Comparison of ENCODE assay signal across 1 cellular context in the genomic region with DNA sequence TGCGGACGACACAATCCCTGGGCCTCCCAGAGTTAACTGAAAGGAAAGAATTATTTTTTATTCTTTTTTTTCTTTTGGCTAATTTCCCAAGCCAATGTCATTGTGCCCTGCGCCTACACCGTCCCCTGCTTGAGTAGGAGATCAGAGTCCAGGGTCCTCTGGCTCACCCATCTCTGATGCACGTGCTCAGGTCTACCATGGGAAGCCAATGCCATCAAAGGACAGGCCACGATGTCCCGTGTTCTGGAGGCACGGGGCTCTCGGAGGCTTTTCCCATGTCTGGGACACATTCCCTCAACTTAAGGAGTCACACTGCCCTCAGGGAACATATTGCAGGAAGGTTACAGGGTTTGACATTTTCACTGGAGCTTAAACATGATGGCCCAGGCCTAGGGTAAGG.
TF ChIP-seq lines count a peak whose summit lies in the region.

No MANE protein-coding gene starts in this region.

TF ChIP-seq in H1, 55 proteins besides CTCF, POLR2A, EP300 and RAD21:
- no peak for TF ChIP-seq TCF12 (IDR thresholded peaks at IDR 0.05; ENCODE audit: low read depth, low read length)
- no peak for TF ChIP-seq KDM1A (IDR thresholded peaks at IDR 0.05; ENCODE audit: borderline replicate concordance, low read length)
- no peak for TF ChIP-seq POU5F1 (IDR thresholded peaks at IDR 0.05; ENCODE audit: low read depth, low read length)
- TF ChIP-seq GTF2F1 (IDR thresholded peaks at IDR 0.05; ENCODE audit: borderline replicate concordance, low read depth, low read length): no peak
- no peak for TF ChIP-seq CHD1 (IDR thresholded peaks at IDR 0.05; ENCODE audit: low read depth, low read length)
- no peak for TF ChIP-seq CBX8 (IDR thresholded peaks at IDR 0.05; ENCODE audit: borderline replicate concordance, low read depth, low read length)
- TF ChIP-seq SIRT6 (IDR thresholded peaks at IDR 0.05; ENCODE audit: low read length): no peak
- no peak for TF ChIP-seq SUZ12 (IDR thresholded peaks at IDR 0.05; ENCODE audit: low read length)
- TF ChIP-seq RFX5 (IDR thresholded peaks at IDR 0.05; ENCODE audit: borderline replicate concordance, low read depth, low read length): no peak
- TF ChIP-seq, protein P1, sequence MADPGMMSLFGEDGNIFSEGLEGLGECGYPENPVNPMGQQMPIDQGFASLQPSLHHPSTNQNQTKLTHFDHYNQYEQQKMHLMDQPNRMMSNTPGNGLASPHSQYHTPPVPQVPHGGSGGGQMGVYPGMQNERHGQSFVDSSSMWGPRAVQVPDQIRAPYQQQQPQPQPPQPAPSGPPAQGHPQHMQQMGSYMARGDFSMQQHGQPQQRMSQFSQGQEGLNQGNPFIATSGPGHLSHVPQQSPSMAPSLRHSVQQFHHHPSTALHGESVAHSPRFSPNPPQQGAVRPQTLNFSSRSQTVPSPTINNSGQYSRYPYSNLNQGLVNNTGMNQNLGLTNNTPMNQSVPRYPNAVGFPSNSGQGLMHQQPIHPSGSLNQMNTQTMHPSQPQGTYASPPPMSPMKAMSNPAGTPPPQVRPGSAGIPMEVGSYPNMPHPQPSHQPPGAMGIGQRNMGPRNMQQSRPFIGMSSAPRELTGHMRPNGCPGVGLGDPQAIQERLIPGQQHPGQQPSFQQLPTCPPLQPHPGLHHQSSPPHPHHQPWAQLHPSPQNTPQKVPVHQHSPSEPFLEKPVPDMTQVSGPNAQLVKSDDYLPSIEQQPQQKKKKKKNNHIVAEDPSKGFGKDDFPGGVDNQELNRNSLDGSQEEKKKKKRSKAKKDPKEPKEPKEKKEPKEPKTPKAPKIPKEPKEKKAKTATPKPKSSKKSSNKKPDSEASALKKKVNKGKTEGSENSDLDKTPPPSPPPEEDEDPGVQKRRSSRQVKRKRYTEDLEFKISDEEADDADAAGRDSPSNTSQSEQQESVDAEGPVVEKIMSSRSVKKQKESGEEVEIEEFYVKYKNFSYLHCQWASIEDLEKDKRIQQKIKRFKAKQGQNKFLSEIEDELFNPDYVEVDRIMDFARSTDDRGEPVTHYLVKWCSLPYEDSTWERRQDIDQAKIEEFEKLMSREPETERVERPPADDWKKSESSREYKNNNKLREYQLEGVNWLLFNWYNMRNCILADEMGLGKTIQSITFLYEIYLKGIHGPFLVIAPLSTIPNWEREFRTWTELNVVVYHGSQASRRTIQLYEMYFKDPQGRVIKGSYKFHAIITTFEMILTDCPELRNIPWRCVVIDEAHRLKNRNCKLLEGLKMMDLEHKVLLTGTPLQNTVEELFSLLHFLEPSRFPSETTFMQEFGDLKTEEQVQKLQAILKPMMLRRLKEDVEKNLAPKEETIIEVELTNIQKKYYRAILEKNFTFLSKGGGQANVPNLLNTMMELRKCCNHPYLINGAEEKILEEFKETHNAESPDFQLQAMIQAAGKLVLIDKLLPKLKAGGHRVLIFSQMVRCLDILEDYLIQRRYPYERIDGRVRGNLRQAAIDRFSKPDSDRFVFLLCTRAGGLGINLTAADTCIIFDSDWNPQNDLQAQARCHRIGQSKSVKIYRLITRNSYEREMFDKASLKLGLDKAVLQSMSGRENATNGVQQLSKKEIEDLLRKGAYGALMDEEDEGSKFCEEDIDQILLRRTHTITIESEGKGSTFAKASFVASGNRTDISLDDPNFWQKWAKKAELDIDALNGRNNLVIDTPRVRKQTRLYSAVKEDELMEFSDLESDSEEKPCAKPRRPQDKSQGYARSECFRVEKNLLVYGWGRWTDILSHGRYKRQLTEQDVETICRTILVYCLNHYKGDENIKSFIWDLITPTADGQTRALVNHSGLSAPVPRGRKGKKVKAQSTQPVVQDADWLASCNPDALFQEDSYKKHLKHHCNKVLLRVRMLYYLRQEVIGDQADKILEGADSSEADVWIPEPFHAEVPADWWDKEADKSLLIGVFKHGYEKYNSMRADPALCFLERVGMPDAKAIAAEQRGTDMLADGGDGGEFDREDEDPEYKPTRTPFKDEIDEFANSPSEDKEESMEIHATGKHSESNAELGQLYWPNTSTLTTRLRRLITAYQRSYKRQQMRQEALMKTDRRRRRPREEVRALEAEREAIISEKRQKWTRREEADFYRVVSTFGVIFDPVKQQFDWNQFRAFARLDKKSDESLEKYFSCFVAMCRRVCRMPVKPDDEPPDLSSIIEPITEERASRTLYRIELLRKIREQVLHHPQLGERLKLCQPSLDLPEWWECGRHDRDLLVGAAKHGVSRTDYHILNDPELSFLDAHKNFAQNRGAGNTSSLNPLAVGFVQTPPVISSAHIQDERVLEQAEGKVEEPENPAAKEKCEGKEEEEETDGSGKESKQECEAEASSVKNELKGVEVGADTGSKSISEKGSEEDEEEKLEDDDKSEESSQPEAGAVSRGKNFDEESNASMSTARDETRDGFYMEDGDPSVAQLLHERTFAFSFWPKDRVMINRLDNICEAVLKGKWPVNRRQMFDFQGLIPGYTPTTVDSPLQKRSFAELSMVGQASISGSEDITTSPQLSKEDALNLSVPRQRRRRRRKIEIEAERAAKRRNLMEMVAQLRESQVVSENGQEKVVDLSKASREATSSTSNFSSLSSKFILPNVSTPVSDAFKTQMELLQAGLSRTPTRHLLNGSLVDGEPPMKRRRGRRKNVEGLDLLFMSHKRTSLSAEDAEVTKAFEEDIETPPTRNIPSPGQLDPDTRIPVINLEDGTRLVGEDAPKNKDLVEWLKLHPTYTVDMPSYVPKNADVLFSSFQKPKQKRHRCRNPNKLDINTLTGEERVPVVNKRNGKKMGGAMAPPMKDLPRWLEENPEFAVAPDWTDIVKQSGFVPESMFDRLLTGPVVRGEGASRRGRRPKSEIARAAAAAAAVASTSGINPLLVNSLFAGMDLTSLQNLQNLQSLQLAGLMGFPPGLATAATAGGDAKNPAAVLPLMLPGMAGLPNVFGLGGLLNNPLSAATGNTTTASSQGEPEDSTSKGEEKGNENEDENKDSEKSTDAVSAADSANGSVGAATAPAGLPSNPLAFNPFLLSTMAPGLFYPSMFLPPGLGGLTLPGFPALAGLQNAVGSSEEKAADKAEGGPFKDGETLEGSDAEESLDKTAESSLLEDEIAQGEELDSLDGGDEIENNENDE (IDR thresholded peaks at IDR 0.05; ENCODE audit: insufficient replicate concordance, low read length): no peak
- no peak for TF ChIP-seq RXRA (IDR thresholded peaks at IDR 0.05; ENCODE audit: insufficient read depth, low read depth, low read length)
- no peak for TF ChIP-seq SP4 (IDR thresholded peaks at IDR 0.05; ENCODE audit: low read length)
- no peak for TF ChIP-seq TEAD4 (IDR thresholded peaks at IDR 0.05; ENCODE audit: low read depth, low read length)
- no peak for TF ChIP-seq EZH2 (IDR thresholded peaks at IDR 0.05; ENCODE audit: low read depth, low read length, severe bottlenecking)
- TF ChIP-seq CHD2 (IDR thresholded peaks at IDR 0.05; ENCODE audit: low read length): no peak
- no peak for TF ChIP-seq EGR1 (IDR thresholded peaks at IDR 0.05; ENCODE audit: borderline replicate concordance, low read depth, low read length)
- no peak for TF ChIP-seq JUND (IDR thresholded peaks at IDR 0.05; ENCODE audit: low read length)
